1 cellular context compared by ENCODE assay signal in genomic region chr1:165070675-165071074, GRCh38.
TF ChIP-seq lines count a peak whose summit lies in the region.

No MANE protein-coding gene starts in this region.

TF ChIP-seq in GM23338, 12 proteins besides CTCF, POLR2A, EP300 and RAD21 (continued from another document):
- TF ChIP-seq ZNF462 (CRISPR knock-in tag; IDR thresholded peaks at IDR 0.05) (peak; percentile 90), EZH2 (IDR thresholded peaks at IDR 0.05; ENCODE audit: low read depth, unreplicated experiment) (no peak)
TF ChIP-seq in GM23338: peak in this region for 1.
